In genomic region chrX:39499996-39500395, GRCh38 we compare ENCODE assay signal across 21 cellular contexts.
"Had no signal": no experiment of that assay in that cellular context is flagged by ENCODE, and none has a peak within 500 bp of the region (broad histone marks: within the 10 kb centered on the region; RNA-seq: fewer than 3 reads in every experiment).

No MANE protein-coding gene starts in this region.

- H3K9me3 ChIP-seq: left ventricle myocardium inferior, mucosa of descending colon, ovary, tibial artery, vagina had no signal

- FAIRE-seq: kidney had no signal

- H3K27me3 ChIP-seq: ovary, tibial artery, vagina had no signal

- H3K4me1 ChIP-seq: left ventricle myocardium inferior, tibial artery, vagina had no signal

- H3K36me3 ChIP-seq: left ventricle myocardium inferior, ovary, tibial artery, vagina had no signal

- H3K27ac ChIP-seq: left ventricle myocardium inferior, ovary, tibial artery, vagina had no signal

- DNase-seq: activated CD4-positive, alpha-beta T cell treated with anti-CD3 and anti-CD28 coated beads, Interleukin-2, amount 50 U/mL, for 4 hours; activated CD8-positive, alpha-beta memory T cell treated with anti-CD3 and anti-CD28 coated beads, Interleukin-2, amount 10 ng/mL, durations not matched to agents 7 days and 5 days; activated naive CD4-positive, alpha-beta T cell treated with anti-CD3 and anti-CD28 coated beads, Interleukin-2, amount 10 ng/mL, durations not matched to agents 7 days and 5 days; activated T-cell treated with anti-CD3 and anti-CD28 coated beads, Interleukin-2, amount 50 U/mL, for 1 hour; amniotic stem cell; cerebellar nuclear complex; endodermal cell; erythroblast; hippocampal formation; kidney; left ventricle myocardium inferior; mucosa of descending colon; naive thymus-derived CD4-positive, alpha-beta T cell; ovary; stimulated activated CD4-positive, alpha-beta T cell treated with anti-CD3 and anti-CD28 coated beads, Interleukin-12 subunit alpha, Interleukin-12 subunit beta, amount 100 ng/mL, for 4 hours; stimulated activated CD4-positive, alpha-beta T cell treated with anti-CD3 and anti-CD28 coated beads, Interleukin-2, amount 100 ng/mL, for 24 hours; T-helper 1 cell; T1000; tibial artery had no signal

- H3K4me3 ChIP-seq: left ventricle myocardium inferior, mucosa of descending colon, ovary, tibial artery, vagina had no signal

- ATAC-seq: activated CD4-positive, CD25-positive, alpha-beta regulatory T cell treated with anti-CD3 and anti-CD28 coated beads, Interleukin-2, amount 50 U/mL, for 24 hours; activated CD8-positive, alpha-beta memory T cell treated with anti-CD3 and anti-CD28 coated beads, Interleukin-2, amount 10 ng/mL, durations not matched to agents 7 days and 5 days; mucosa of descending colon; naive thymus-derived CD4-positive, alpha-beta T cell had no signal
